ENCODE assay signal across 7 cellular contexts in the genomic region with DNA sequence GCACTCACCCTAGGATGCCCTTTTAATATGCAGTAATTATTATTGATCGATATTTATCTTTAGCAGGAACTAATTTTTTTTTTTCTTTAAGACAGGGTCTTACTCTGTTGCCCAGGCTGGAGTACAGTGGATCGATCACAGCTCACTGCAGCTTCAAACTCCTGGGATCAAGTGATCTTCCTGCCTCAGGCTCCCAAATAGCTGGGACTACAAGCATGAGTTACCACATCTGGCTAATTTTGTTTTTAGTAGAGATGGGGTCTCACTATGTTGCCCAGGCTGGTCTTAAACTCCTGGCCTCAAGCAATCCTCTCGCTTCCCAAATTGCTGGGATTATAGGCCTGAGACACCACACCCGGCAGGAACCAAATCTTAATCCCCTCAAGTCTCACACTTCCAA.
"Had no signal": no experiment of that assay in that cellular context is flagged by ENCODE, and none has a peak within 500 bp of the region (broad histone marks: within the 10 kb centered on the region; RNA-seq: fewer than 3 reads in every experiment).

No MANE protein-coding gene starts in this region.

- H3K9me3 Mint-ChIP-seq: GM23338, H9, HFFc6 had no signal

- H3K27ac ChIP-seq: KMS-11 had no signal

- H3K4me3 ChIP-seq: GM23338 had no signal

- DNase-seq: H9, HCEC 1CT, HFFc6, IMR-90, KBM-7 had no signal

- H3K4me3 Mint-ChIP-seq: GM23338, H9, HFFc6 had no signal

- H3K4me1 Mint-ChIP-seq: GM23338, H9 had no signal

- ATAC-seq: GM23338 had no signal

- H3K27ac Mint-ChIP-seq: GM23338, H9, HFFc6 had no signal
